In genomic region chr16:16364100-16364499, GRCh38 we compare ENCODE assay signal across 1 cellular context. TPM values are rescaled to one million over a fixed set of nuclear protein-coding genes. Genes with fewer than 3 reads are reported as not detected.
"Had no signal": no experiment of that assay in that cellular context is flagged by ENCODE, and none has a peak within 500 bp of the region (broad histone marks: within the 10 kb centered on the region; RNA-seq: fewer than 3 reads in every experiment).

No MANE protein-coding gene starts in this region.

RNA-seq across cellular contexts. Expression of gene NPIPA7, which starts 14.8 kb away (rescaled TPM):
- total RNA-seq: body of pancreas had no signal
